Comparison of ENCODE assay signal across 8 cellular contexts in genomic region chr2:20524412-20525040, GRCh38.
A peak's percentile ranks its signal among the peaks of the same experiment; 100 is the strongest.
DNase-seq lines count a peak whose midpoint lies in the region; ATAC-seq and TF ChIP-seq lines count a peak whose summit lies in the region.

No MANE protein-coding gene starts in this region.

- no peaks in the 10 kb centered on the region for H3K36me3 Mint-ChIP-seq in effector memory CD8-positive, alpha-beta T cell (ENCODE audit: insufficient read depth)

- no peak overlapping the region for H3K27ac Mint-ChIP-seq in effector memory CD8-positive, alpha-beta T cell
- peak overlapping the region in 1 of 2 donors; percentile 55 for H3K27ac Mint-ChIP-seq in stimulated activated naive CD8-positive, alpha-beta T cell treated with anti-CD3 and anti-CD28 coated beads, Interleukin-15, amount 100 ng/mL, for 72 hours

- no peak overlapping the region for H3K4me3 Mint-ChIP-seq in effector memory CD8-positive, alpha-beta T cell
- no peak overlapping the region for H3K4me3 Mint-ChIP-seq in stimulated activated naive CD8-positive, alpha-beta T cell treated with anti-CD3 and anti-CD28 coated beads, Interleukin-15, amount 100 ng/mL, for 72 hours

- no peak for DNase-seq in effector memory CD8-positive, alpha-beta T cell
- DNase-seq in omental fat pad (ENCODE audit: low spot score) (no peak), HuH-7.5 (ENCODE audit: low spot score) (no peak), AG08395 (ENCODE audit: low spot score) (no peak)
- no peak for DNase-seq in stimulated activated naive CD8-positive, alpha-beta T cell treated with anti-CD3 and anti-CD28 coated beads, Interleukin-15, amount 100 ng/mL, for 72 hours
- DNase-seq in stimulated activated CD4-positive, alpha-beta T cell treated with anti-CD3 and anti-CD28 coated beads, Interleukin-4, amount 100 ng/mL, for 4 hours: no peak

- H3K9me3 Mint-ChIP-seq in effector memory CD8-positive, alpha-beta T cell: no peaks in the 10 kb centered on the region
- no peaks in the 10 kb centered on the region for H3K9me3 Mint-ChIP-seq in stimulated activated naive CD8-positive, alpha-beta T cell treated with anti-CD3 and anti-CD28 coated beads, Interleukin-15, amount 100 ng/mL, for 72 hours

- peaks cover 0 to 2% of the 10 kb centered on the region in 2 donors for H3K4me1 Mint-ChIP-seq in effector memory CD8-positive, alpha-beta T cell (ENCODE audit: low read depth in 2 of 2)
- peaks cover 6% of the 10 kb centered on the region for H3K4me1 Mint-ChIP-seq in stimulated activated naive CD8-positive, alpha-beta T cell treated with anti-CD3 and anti-CD28 coated beads, Interleukin-15, amount 100 ng/mL, for 72 hours

- no peak for TF ChIP-seq CTCF in omental fat pad (IDR thresholded peaks at IDR 0.05)

- peaks cover 0 to 32% of the 10 kb centered on the region in 2 donors for H3K27me3 Mint-ChIP-seq in effector memory CD8-positive, alpha-beta T cell
- peaks cover 29% of the 10 kb centered on the region for H3K27me3 Mint-ChIP-seq in stimulated activated naive CD8-positive, alpha-beta T cell treated with anti-CD3 and anti-CD28 coated beads, Interleukin-15, amount 100 ng/mL, for 72 hours

- ATAC-seq in GM19372 (IDR thresholded peaks at IDR 0.05; ENCODE audit: low read depth, unreplicated experiment): peak; percentile 65
- ATAC-seq in HG03108 (IDR thresholded peaks at IDR 0.05; ENCODE audit: unreplicated experiment): peak; percentile 76
- ATAC-seq in effector memory CD8-positive, alpha-beta T cell (replicated peaks): peak; percentile 37
- ATAC-seq in omental fat pad (ENCODE audit: low FRiP score): peak; percentile 19
- ATAC-seq in stimulated activated naive CD8-positive, alpha-beta T cell treated with anti-CD3 and anti-CD28 coated beads, Interleukin-15, amount 100 ng/mL, for 72 hours: no peak
